ENCODE assay signal across 32 cellular contexts in genomic region chr11:70866834-70867233, GRCh38.
"Had no signal": no experiment of that assay in that cellular context is flagged by ENCODE, and none has a peak within 500 bp of the region (broad histone marks: within the 10 kb centered on the region; RNA-seq: fewer than 3 reads in every experiment).

No MANE protein-coding gene starts in this region.

- FAIRE-seq: astrocyte, bronchial epithelial cell, colon had no signal

- H3K4me3 Mint-ChIP-seq: activated CD8-positive, alpha-beta T cell treated with anti-CD3 and anti-CD28 coated beads for 36 hours; activated naive CD8-positive, alpha-beta T cell; activated T-cell treated with anti-CD3 and anti-CD28 coated beads, Interleukin-2, amount 50 U/mL, for 4 hours; activated T-helper 17 cell treated with anti-CD3 and anti-CD28 coated beads, Interleukin-2, amount 50 U/mL, for 72 hours; central memory CD8-positive, alpha-beta T cell; effector memory CD8-positive, alpha-beta T cell; T-helper 17 cell had no signal

- H3K4me1 ChIP-seq: foreskin keratinocyte, gastrocnemius medialis, heart left ventricle had no signal

- H3K9me3 ChIP-seq: esophagus muscularis mucosa, gastrocnemius medialis, heart left ventricle had no signal

- H3K27me3 ChIP-seq: brain microvascular endothelial cell, esophagus muscularis mucosa, foreskin keratinocyte had no signal

- H3K4me3 ChIP-seq: esophagus muscularis mucosa, gastrocnemius medialis, heart left ventricle had no signal

- H3K36me3 ChIP-seq: brain microvascular endothelial cell, esophagus muscularis mucosa, gastrocnemius medialis, heart left ventricle had no signal

- H3K4me1 Mint-ChIP-seq: central memory CD8-positive, alpha-beta T cell had no signal

- H3K36me3 Mint-ChIP-seq: activated naive CD8-positive, alpha-beta T cell had no signal

- H3K9me3 Mint-ChIP-seq: activated CD8-positive, alpha-beta T cell treated with anti-CD3 and anti-CD28 coated beads for 36 hours; activated T-cell treated with anti-CD3 and anti-CD28 coated beads, Interleukin-2, amount 50 U/mL, for 4 hours; activated T-helper 17 cell treated with anti-CD3 and anti-CD28 coated beads, Interleukin-2, amount 50 U/mL, for 72 hours; central memory CD8-positive, alpha-beta T cell; effector memory CD8-positive, alpha-beta T cell had no signal

- DNase-seq: activated CD4-positive, alpha-beta T cell treated with anti-CD3 and anti-CD28 coated beads for 1 hour; activated CD4-positive, alpha-beta T cell treated with anti-CD3 and anti-CD28 coated beads for 4 hours; activated CD4-positive, alpha-beta T cell treated with anti-CD3 and anti-CD28 coated beads, Interleukin-2, amount 50 U/mL, for 1 hour; activated CD4-positive, alpha-beta T cell treated with anti-CD3 and anti-CD28 coated beads, Interleukin-2, amount 50 U/mL, for 48 hours; activated CD8-positive, alpha-beta memory T cell treated with anti-CD3 and anti-CD28 coated beads for 24 hours; activated CD8-positive, alpha-beta T cell treated with anti-CD3 and anti-CD28 coated beads for 36 hours; activated effector memory CD4-positive, alpha-beta T cell treated with Interleukin-2 at 50 U/mL for 16 hours; activated gamma-delta T cell treated with Interleukin-2 at 50 U/mL for 16 hours; activated naive CD4-positive, alpha-beta T cell treated with anti-CD3 and anti-CD28 coated beads, Interleukin-2, amount 50 U/mL, for 16 hours; activated naive CD4-positive, alpha-beta T cell treated with Interleukin-2 at 50 U/mL for 16 hours; activated T-cell treated with anti-CD3 and anti-CD28 coated beads, Interleukin-2, amount 50 U/mL, for 4 hours; amniotic stem cell; anterior cingulate cortex; brain microvascular endothelial cell; cortex of kidney; dermis blood vessel endothelial cell; effector CD4-positive, alpha-beta T cell; effector memory CD8-positive, alpha-beta T cell; erythroblast; foreskin keratinocyte; gastrocnemius medialis; glutamatergic neuron; heart left ventricle; T-helper 1 cell; T-helper 17 cell had no signal

- ATAC-seq: activated CD8-positive, alpha-beta T cell treated with anti-CD3 and anti-CD28 coated beads for 36 hours; activated T-cell treated with anti-CD3 and anti-CD28 coated beads, Interleukin-2, amount 50 U/mL, for 4 hours; activated T-helper 17 cell treated with anti-CD3 and anti-CD28 coated beads, Interleukin-2, amount 50 U/mL, for 72 hours; effector memory CD8-positive, alpha-beta T cell; foreskin keratinocyte; gastrocnemius medialis; heart left ventricle; T-helper 17 cell had no signal

- H3K27me3 Mint-ChIP-seq: activated CD8-positive, alpha-beta T cell treated with anti-CD3 and anti-CD28 coated beads for 36 hours had no signal

- H3K27ac Mint-ChIP-seq: activated CD8-positive, alpha-beta T cell treated with anti-CD3 and anti-CD28 coated beads for 36 hours; activated naive CD8-positive, alpha-beta T cell; activated T-helper 17 cell treated with anti-CD3 and anti-CD28 coated beads, Interleukin-2, amount 50 U/mL, for 72 hours; effector memory CD8-positive, alpha-beta T cell; T-helper 17 cell had no signal

- H3K27ac ChIP-seq: brain microvascular endothelial cell, esophagus muscularis mucosa, foreskin keratinocyte, gastrocnemius medialis, heart left ventricle had no signal
